Comparison of ENCODE assay signal across 24 cellular contexts in the genomic region with DNA sequence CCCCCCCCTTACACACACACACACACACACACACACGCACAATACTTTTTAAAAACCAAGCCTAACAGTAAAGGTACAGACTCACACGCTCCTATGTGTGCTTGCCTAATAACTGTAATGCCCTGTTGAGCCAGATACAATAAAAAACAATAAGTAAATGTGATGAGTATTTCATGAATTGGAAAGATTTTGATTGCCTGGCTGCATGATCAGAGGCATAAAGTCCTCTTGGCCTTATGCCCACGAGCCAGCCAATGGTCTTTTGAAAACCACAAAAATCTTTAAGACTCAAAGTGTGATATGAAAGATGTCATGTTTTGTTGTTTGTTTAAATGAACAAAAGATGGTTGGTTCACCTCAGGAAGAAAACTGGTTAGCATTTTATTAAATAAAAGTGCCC.
"Had no signal": no experiment of that assay in that cellular context is flagged by ENCODE, and none has a peak within 500 bp of the region (broad histone marks: within the 10 kb centered on the region; RNA-seq: fewer than 3 reads in every experiment).

No MANE protein-coding gene starts in this region.

- H3K4me3 ChIP-seq: coronary artery, dorsolateral prefrontal cortex, gastrocnemius medialis, left lung, lower lobe of right lung, pancreas, prostate gland, sigmoid colon, tibial nerve had no signal

- H3K27me3 ChIP-seq: brain microvascular endothelial cell, dorsolateral prefrontal cortex, gastrocnemius medialis, left lung, pancreas, sigmoid colon, tibial nerve had no signal

- H3K36me3 ChIP-seq: brain microvascular endothelial cell, gastrocnemius medialis, left lung, lower lobe of right lung, pancreas, prostate gland, sigmoid colon, tibial nerve had no signal

- H3K27ac ChIP-seq: brain microvascular endothelial cell, coronary artery, dorsolateral prefrontal cortex, gastrocnemius medialis, left lung, lower lobe of right lung, pancreas, prostate gland, sigmoid colon, tibial nerve, VCaP had no signal

- DNase-seq: activated CD4-positive, alpha-beta T cell treated with anti-CD3 and anti-CD28 coated beads for 4 hours; activated CD4-positive, alpha-beta T cell treated with anti-CD3 and anti-CD28 coated beads, Interleukin-2, amount 50 U/mL, for 4 hours; activated naive CD4-positive, alpha-beta T cell treated with Interleukin-2 at 50 U/mL for 16 hours; activated T-cell treated with anti-CD3 and anti-CD28 coated beads for 4 hours; activated T-cell treated with anti-CD3 and anti-CD28 coated beads, Interleukin-2, amount 50 U/mL, for 72 hours; brain microvascular endothelial cell; dorsolateral prefrontal cortex; effector memory CD4-positive, alpha-beta T cell; gastrocnemius medialis; glutamatergic neuron; left lung; lower lobe of right lung; mesenchymal stem cell; naive thymus-derived CD8-positive, alpha-beta T cell; nucleus accumbens; pancreas; retina; sigmoid colon; stimulated activated naive CD4-positive, alpha-beta T cell; T-helper 9 cell had no signal

- H3K9me3 ChIP-seq: gastrocnemius medialis, left lung, lower lobe of right lung, pancreas, prostate gland, sigmoid colon, tibial nerve had no signal

- H3K4me1 ChIP-seq: gastrocnemius medialis, left lung, lower lobe of right lung, pancreas, prostate gland, sigmoid colon, tibial nerve had no signal
